In the genomic region with DNA sequence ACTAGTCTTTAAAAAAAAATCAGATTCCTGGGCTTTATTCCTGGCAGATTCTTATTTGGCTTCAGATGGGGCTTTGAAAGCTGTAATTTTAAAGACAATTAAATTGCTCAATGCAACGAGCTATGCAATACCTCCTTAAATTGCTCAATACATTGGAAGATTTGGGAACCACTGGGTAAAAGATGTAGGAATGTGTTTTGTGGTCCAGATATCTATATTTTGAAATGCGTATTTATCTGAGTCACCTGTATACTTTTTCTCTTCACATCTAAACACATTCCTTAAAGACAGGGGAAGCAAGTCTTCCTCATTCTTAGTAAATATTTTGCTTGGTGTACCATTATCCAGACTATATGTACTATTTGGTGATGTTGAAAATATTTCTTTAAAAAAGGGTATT, we compare ENCODE assay signal across 26 cellular contexts. TPM values are rescaled to one million over a fixed set of nuclear protein-coding genes. Genes with fewer than 3 reads are reported as not detected.
"Had no signal": no experiment of that assay in that cellular context is flagged by ENCODE, and none has a peak within 500 bp of the region (broad histone marks: within the 10 kb centered on the region; RNA-seq: fewer than 3 reads in every experiment).

No MANE protein-coding gene starts in this region.

- H3K4me1 Mint-ChIP-seq: activated B cell treated with CpG ODN at 0.5 μM for 24 hours; activated CD4-positive, alpha-beta T cell treated with anti-CD3 and anti-CD28 coated beads for 36 hours; activated T-helper 17 cell treated with anti-CD3 and anti-CD28 coated beads, Interleukin-2, amount 50 U/mL, for 72 hours; endodermal cell; mesothelial cell of epicardium had no signal

- H3K4me3 ChIP-seq: ascending aorta, colonic mucosa, esophagus squamous epithelium, left ventricle myocardium inferior, sigmoid colon, thoracic aorta, upper lobe of left lung had no signal

- H3K27me3 ChIP-seq: ascending aorta, brain microvascular endothelial cell, colonic mucosa, esophagus squamous epithelium, sigmoid colon, upper lobe of left lung had no signal

- H3K27ac Mint-ChIP-seq: activated B cell treated with CpG ODN at 0.5 μM for 24 hours; activated CD4-positive, alpha-beta T cell treated with anti-CD3 and anti-CD28 coated beads for 36 hours; activated naive CD4-positive, alpha-beta T cell treated with anti-CD3 and anti-CD28 coated beads, Interleukin-2, amount 50 U/mL, for 72 hours; activated T-cell treated with anti-CD3 and anti-CD28 coated beads, Interleukin-2, amount 50 U/mL, for 24 hours; activated T-helper 17 cell treated with anti-CD3 and anti-CD28 coated beads, Interleukin-2, amount 50 U/mL, for 72 hours; endodermal cell; mesothelial cell of epicardium; natural killer cell had no signal

- H3K27ac ChIP-seq: ascending aorta, brain microvascular endothelial cell, colonic mucosa, esophagus squamous epithelium, left ventricle myocardium inferior, sigmoid colon, thoracic aorta, upper lobe of left lung had no signal

- H3K4me1 ChIP-seq: colonic mucosa had no signal

- H3K9me3 Mint-ChIP-seq: activated B cell treated with CpG ODN at 0.5 μM for 24 hours; activated naive CD4-positive, alpha-beta T cell treated with anti-CD3 and anti-CD28 coated beads, Interleukin-2, amount 50 U/mL, for 72 hours; activated T-cell treated with anti-CD3 and anti-CD28 coated beads, Interleukin-2, amount 50 U/mL, for 24 hours; activated T-helper 17 cell treated with anti-CD3 and anti-CD28 coated beads, Interleukin-2, amount 50 U/mL, for 72 hours; natural killer cell had no signal

- ATAC-seq: activated CD4-positive, alpha-beta T cell treated with anti-CD3 and anti-CD28 coated beads for 36 hours; activated naive CD4-positive, alpha-beta T cell treated with anti-CD3 and anti-CD28 coated beads, Interleukin-2, amount 50 U/mL, for 72 hours; activated T-helper 17 cell treated with anti-CD3 and anti-CD28 coated beads, Interleukin-2, amount 50 U/mL, for 72 hours; natural killer cell had no signal

- H3K27me3 Mint-ChIP-seq: activated B cell treated with CpG ODN at 0.5 μM for 24 hours; activated CD4-positive, alpha-beta T cell treated with anti-CD3 and anti-CD28 coated beads for 36 hours; activated T-cell treated with anti-CD3 and anti-CD28 coated beads, Interleukin-2, amount 50 U/mL, for 24 hours; activated T-helper 17 cell treated with anti-CD3 and anti-CD28 coated beads, Interleukin-2, amount 50 U/mL, for 72 hours had no signal

- H3K4me3 Mint-ChIP-seq: activated B cell treated with CpG ODN at 0.5 μM for 24 hours; activated CD4-positive, alpha-beta T cell treated with anti-CD3 and anti-CD28 coated beads for 36 hours; activated T-cell treated with anti-CD3 and anti-CD28 coated beads, Interleukin-2, amount 50 U/mL, for 24 hours; activated T-helper 17 cell treated with anti-CD3 and anti-CD28 coated beads, Interleukin-2, amount 50 U/mL, for 72 hours; endodermal cell; mesothelial cell of epicardium; natural killer cell had no signal

- H3K9me3 ChIP-seq: ascending aorta, colonic mucosa, esophagus squamous epithelium, left ventricle myocardium inferior, sigmoid colon, thoracic aorta, upper lobe of left lung had no signal

- H3K36me3 ChIP-seq: brain microvascular endothelial cell, colonic mucosa had no signal

- DNase-seq: activated B cell treated with CpG ODN at 0.5 μM for 24 hours; activated CD4-positive, alpha-beta T cell treated with anti-CD3 and anti-CD28 coated beads for 36 hours; activated CD4-positive, alpha-beta T cell treated with anti-CD3 and anti-CD28 coated beads, Interleukin-2, amount 50 U/mL, for 4 hours; activated CD8-positive, alpha-beta memory T cell treated with anti-CD3 and anti-CD28 coated beads for 24 hours; activated CD8-positive, alpha-beta memory T cell treated with anti-CD3 and anti-CD28 coated beads, Interleukin-2, amount 50 U/mL, for 4 hours; activated T-cell treated with anti-CD3 and anti-CD28 coated beads, Interleukin-2, amount 50 U/mL, for 24 hours; brain microvascular endothelial cell; central memory CD4-positive, alpha-beta T cell; colonic mucosa; endodermal cell; esophagus squamous epithelium; foreskin melanocyte; hippocampal formation; left ventricle myocardium inferior; natural killer cell; sigmoid colon; stimulated activated CD4-positive, alpha-beta T cell treated with anti-CD3 and anti-CD28 coated beads, Interleukin-2, amount 100 ng/mL, for 48 hours; stimulated activated CD8-positive, alpha-beta memory T cell treated with anti-CD3 and anti-CD28 coated beads, Interleukin-4, amount 100 ng/mL, for 48 hours; stimulated activated naive CD4-positive, alpha-beta T cell; T-helper 9 cell; upper lobe of left lung had no signal

RNA-seq across cellular contexts. Expression of a gene that starts 29.6 kb away (rescaled TPM):
- total RNA-seq: ascending aorta had no signal
